ENCODE assay signal across 9 cellular contexts in the genomic region with DNA sequence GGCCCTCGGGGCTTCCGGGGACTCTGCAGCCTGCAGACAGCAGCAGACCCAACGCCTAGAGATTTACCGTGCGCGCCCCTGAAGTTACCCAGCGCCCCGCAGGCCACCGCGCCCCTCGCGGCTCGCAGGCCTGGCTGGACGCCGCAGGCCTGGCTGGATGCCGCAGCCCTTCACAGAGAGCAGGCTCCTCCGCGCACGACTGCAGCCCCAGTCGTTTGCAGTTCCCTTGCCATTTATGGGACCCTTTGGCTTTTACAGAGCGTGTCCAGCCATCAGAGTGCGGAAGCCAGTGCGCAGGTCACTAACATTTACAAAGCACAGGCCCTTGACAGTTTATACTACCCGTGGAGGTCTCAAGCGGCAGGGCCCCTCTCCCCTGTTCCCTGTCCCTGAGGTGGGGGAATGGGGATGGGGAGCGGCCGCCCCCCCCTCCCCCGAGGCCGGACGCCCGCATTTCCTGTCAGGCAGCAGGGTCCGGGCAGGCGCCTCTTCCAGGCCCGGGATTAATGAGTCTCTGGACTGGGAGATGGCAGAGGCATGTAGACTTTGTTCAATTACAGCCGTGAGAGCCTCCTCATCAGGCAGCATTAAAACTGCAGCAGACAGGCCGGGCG. TPM values are rescaled to one million over a fixed set of nuclear protein-coding genes. Genes with fewer than 3 reads are reported as not detected.
A peak's percentile ranks its signal among the peaks of the same experiment; 100 is the strongest.
DNase-seq lines count a peak whose midpoint lies in the region; ATAC-seq, FAIRE-seq and TF ChIP-seq lines count a peak whose summit lies in the region.
"Not testable (repeated sequence)": the region's sequence is repeated elsewhere in the genome, so short reads cannot be mapped to it uniquely, and the experiment has no call there.
"Had no signal": no experiment of that assay in that cellular context is flagged by ENCODE, and none has a peak within 500 bp of the region (broad histone marks: within the 10 kb centered on the region; RNA-seq: fewer than 3 reads in every experiment).

No MANE protein-coding gene starts in this region.

- not testable (repeated sequence) for H3K18ac ChIP-seq in neuronal stem cell (ENCODE audit: low read length)

- H3K36me3 ChIP-seq in astrocyte (ENCODE audit: insufficient read depth, low read length); neuronal stem cell (replicated peaks in 1 of 2; ENCODE audit: control insufficient read depth in 2 of 2, insufficient read depth in 2 of 2, low read length in 2 of 2): not testable (repeated sequence)
- H3K36me3 ChIP-seq in esophagus muscularis mucosa: peaks cover 0 to 34% (median 24%) of the 10 kb centered on the region in 4 donors
- peaks cover 25% of the 10 kb centered on the region for H3K36me3 ChIP-seq in suprapubic skin

- TF ChIP-seq POLR2A in esophagus muscularis mucosa (IDR thresholded peaks at IDR 0.05; ENCODE audit: low read depth); suprapubic skin (IDR thresholded peaks at IDR 0.05): not testable (repeated sequence)

- 31% methylated on average over 15 of the region's 37 CpGs for WGBS in esophagus muscularis mucosa
- WGBS in neuronal stem cell (ENCODE audit: extremely low coverage in 2 of 2, insufficient read length in 2 of 2, insufficient replicate concordance in 1 of 2), 2 donors: no CpG with 5 or more reads among the region's 37 CpGs
- no CpG with 5 or more reads among the region's 37 CpGs for WGBS in suprapubic skin

- not testable (repeated sequence) for H2AK5ac ChIP-seq in neuronal stem cell (ENCODE audit: low read depth, low read length)

- H3K9me3 ChIP-seq in astrocyte (ENCODE audit: insufficient read depth, low read depth, low read length); esophagus muscularis mucosa; neuronal stem cell (replicated peaks in 1 of 2; ENCODE audit: control insufficient read depth in 2 of 2, insufficient read depth in 1 of 2, low read depth in 1 of 2, low read length in 2 of 2); suprapubic skin: not testable (repeated sequence)

- H2BK5ac ChIP-seq in neuronal stem cell (ENCODE audit: low read length): not testable (repeated sequence)

- H3K4me3 ChIP-seq in astrocyte (ENCODE audit: insufficient read depth, low read depth, low read length): not testable (repeated sequence)
- H3K4me3 ChIP-seq in esophagus muscularis mucosa (peak overlapping the region; percentile 29 to 37 (median 36)), neuronal stem cell (ENCODE audit: low read length in 2 of 2) (peak overlapping the region in 1 of 2 donors; percentile 36), suprapubic skin (peak overlapping the region; percentile 28)

- not testable (repeated sequence) for TF ChIP-seq EP300 in esophagus muscularis mucosa (IDR thresholded peaks at IDR 0.05); suprapubic skin (IDR thresholded peaks at IDR 0.05)

- H2BK120ac ChIP-seq in neuronal stem cell (ENCODE audit: low read depth, low read length): not testable (repeated sequence)

- intact Hi-C loops in esophagus muscularis mucosa (cut with DNase I): loop anchor here (5.0 to 10.0 kb wide), 2 partner anchors 35 to 198 kb away; partner anchors contain the start of gene MAP2K3

- H3K23ac ChIP-seq in neuronal stem cell (ENCODE audit: low read depth, low read length, poor library complexity): not testable (repeated sequence)

- FAIRE-seq in astrocyte (lab: Jason Lieb, UNC): not testable (repeated sequence)

- H2AFZ ChIP-seq in astrocyte (ENCODE audit: low read depth, low read length): peak overlapping the region; percentile 41
- peak overlapping the region; percentile 80 for H2AFZ ChIP-seq in neuronal stem cell (ENCODE audit: low read length)

- H3K27ac ChIP-seq in astrocyte (ENCODE audit: low read depth, low read length); neuronal stem cell (replicated peaks; ENCODE audit: low read length); suprapubic skin: not testable (repeated sequence)
- H3K27ac ChIP-seq in esophagus muscularis mucosa (replicated peaks in 1 of 4): peak overlapping the region; percentile 70 to 82 (median 74)

- not testable (repeated sequence) for H4K8ac ChIP-seq in neuronal stem cell (ENCODE audit: low read depth, low read length)

- not testable (repeated sequence) for H3K79me2 ChIP-seq in astrocyte (ENCODE audit: insufficient read depth, low read length)

- peaks cover 17% of the 10 kb centered on the region for H3K27me3 Mint-ChIP-seq in astrocyte (ENCODE audit: low read depth, unreplicated experiment)

- H3K4me2 ChIP-seq in astrocyte (ENCODE audit: low read length) (peak overlapping the region; percentile 36), neuronal stem cell (ENCODE audit: insufficient read depth, low read length, poor library complexity, severe bottlenecking) (peak overlapping the region; percentile 32)

- not testable (repeated sequence) for H3K4me1 ChIP-seq in astrocyte (ENCODE audit: insufficient read depth, low read length); esophagus muscularis mucosa; neuronal stem cell (ENCODE audit: control insufficient read depth in 2 of 2, insufficient read depth in 1 of 2, low read depth in 1 of 2, low read length in 2 of 2); suprapubic skin

- not testable (repeated sequence) for H3K4ac ChIP-seq in neuronal stem cell (ENCODE audit: low read length)

- H2BK12ac ChIP-seq in neuronal stem cell (ENCODE audit: low read length): not testable (repeated sequence)

- not testable (repeated sequence) for H3K9ac ChIP-seq in astrocyte (ENCODE audit: low read length); neuronal stem cell (ENCODE audit: low read depth, low read length, poor library complexity)

- H3K9me3 Mint-ChIP-seq in astrocyte (ENCODE audit: unreplicated experiment): not testable (repeated sequence)

- H3K4me1 Mint-ChIP-seq in astrocyte (ENCODE audit: low read depth, unreplicated experiment): not testable (repeated sequence)

- not testable (repeated sequence) for H3K4me3 Mint-ChIP-seq in astrocyte (ENCODE audit: unreplicated experiment)

- not testable (repeated sequence) for H3K36me3 Mint-ChIP-seq in astrocyte (ENCODE audit: low read depth, unreplicated experiment)

- H4K20me1 ChIP-seq in astrocyte (ENCODE audit: insufficient read depth, low read length): not testable (repeated sequence)

- ATAC-seq in HG02759 (IDR thresholded peaks at IDR 0.05; ENCODE audit: unreplicated experiment): peak; percentile 23

- H2BK15ac ChIP-seq in neuronal stem cell (ENCODE audit: low read length): not testable (repeated sequence)

- DNase-seq in ELF-1 (ENCODE audit: low read depth, low spot score) (peak; percentile 72), SK-N-DZ (ENCODE audit: low spot score) (peak; percentile 72), astrocyte (ENCODE audit: low read depth) (peak; percentile 15), left kidney (ENCODE audit: low read depth, low spot score) (peak; percentile 66), neuronal stem cell (ENCODE audit: low spot score) (peak; percentile 39), suprapubic skin (ENCODE audit: low spot score in 2 of 2) (peak; percentile 38 to 53)
- not testable (repeated sequence) for DNase-seq in esophagus muscularis mucosa (ENCODE audit: extremely low spot score)

- not testable (repeated sequence) for H3K14ac ChIP-seq in neuronal stem cell (ENCODE audit: low read length)

- TF ChIP-seq CTCF in astrocyte (IDR thresholded peaks at IDR 0.05; ENCODE audit: insufficient read depth, low read depth, low read length); esophagus muscularis mucosa (IDR thresholded peaks at IDR 0.05); suprapubic skin (IDR thresholded peaks at IDR 0.05): not testable (repeated sequence)

- not testable (repeated sequence) for H3K27ac Mint-ChIP-seq in astrocyte (ENCODE audit: unreplicated experiment)

- not testable (repeated sequence) for H3K27me3 ChIP-seq in astrocyte (ENCODE audit: insufficient read depth, low read length); esophagus muscularis mucosa; neuronal stem cell (ENCODE audit: control insufficient read depth in 3 of 3, insufficient read depth in 3 of 3, low read depth in 1 of 3, low read length in 3 of 3); suprapubic skin

- not testable (repeated sequence) for H4K91ac ChIP-seq in neuronal stem cell (ENCODE audit: low read depth, low read length, poor library complexity)

- H3K79me1 ChIP-seq in neuronal stem cell (ENCODE audit: low read depth, low read length): not testable (repeated sequence)

RNA-seq across cellular contexts. Expression of gene MAP2K3, which starts 32.5 kb away (rescaled TPM):
- polyA plus RNA-seq in SK-N-DZ (2014; cell fraction: cytosol; rRNA removed): 8.6 and 9.6 TPM in 2 replicates
- polyA plus RNA-seq in SK-N-DZ (2014; cell fraction: nucleus; rRNA removed): 11.4 and 12.4 TPM in 2 replicates
- total RNA-seq in astrocyte: 35.5 and 44.3 TPM in 2 replicates
- 10 to 100 TPM; 23.3 to 42.4 (median 30.5) TPM for total RNA-seq in esophagus muscularis mucosa
- 10.2 TPM for polyA plus RNA-seq in neuronal stem cell (2013, experiment 1 of 2)
- 10.8 TPM for polyA plus RNA-seq in neuronal stem cell (2013, experiment 2 of 2)
- total RNA-seq in suprapubic skin: 10 to 100 TPM; 54.5 to 97.4 (median 72.9) TPM

RNA-seq across cellular contexts. Expression of gene KCNJ12, which starts 59.2 kb away (rescaled TPM):
- polyA plus RNA-seq in SK-N-DZ (2014; cell fraction: cytosol; rRNA removed): 2.4 and 3.0 TPM in 2 replicates
- 1.1 and 1.2 TPM in 2 replicates for polyA plus RNA-seq in SK-N-DZ (2014; cell fraction: nucleus; rRNA removed)
- 1.2 and 1.3 TPM in 2 replicates for total RNA-seq in astrocyte
- total RNA-seq in esophagus muscularis mucosa: 1 to 10 TPM in 3 of 4 donors, under 1 TPM in 1; 0.83 to 2.1 (median 1.5) TPM
- 0.78 TPM for polyA plus RNA-seq in neuronal stem cell (2013, experiment 1 of 2)
- polyA plus RNA-seq in neuronal stem cell (2013, experiment 2 of 2): 0.89 TPM
- 10 to 100 TPM in 1 of 4 donors, 1 to 10 TPM in 2, under 1 TPM in 1; 0.56 to 10.5 (median 5.6) TPM for total RNA-seq in suprapubic skin
- polyA plus RNA-seq: immature natural killer cell had no signal
